In genomic region chr2:8544786-8545631, GRCh38 we compare ENCODE assay signal across 1 cellular context.
A peak's percentile ranks its signal among the peaks of the same experiment; 100 is the strongest.
TF ChIP-seq lines count a peak whose summit lies in the region.

No MANE protein-coding gene starts in this region.

TF ChIP-seq in K562, 482 proteins besides CTCF, POLR2A, EP300 and RAD21 (continued from another document and continues in another):
- TF ChIP-seq TAF1 (IDR thresholded peaks at IDR 0.05; ENCODE audit: control insufficient read depth, extremely low read depth, insufficient read depth, low read length, severe bottlenecking) (no peak), COPS2 (conservative IDR thresholded peaks at IDR 0.05) (no peak), HIVEP1 (CRISPR knock-in tag; IDR thresholded peaks at IDR 0.05) (no peak), TEAD4 (IDR thresholded peaks at IDR 0.05; ENCODE audit: low read length) (peak; percentile 51; the same call in 1 of the 2 replicates), TEAD4 (CRISPR knock-in tag; IDR thresholded peaks at IDR 0.05; ENCODE audit: borderline replicate concordance) (no peak), BRCA1 (IDR thresholded peaks at IDR 0.05) (no peak), BRCA1 (CRISPR knock-in tag; IDR thresholded peaks at IDR 0.05) (no peak), KDM1A (IDR thresholded peaks at IDR 0.05) (peak; percentile 40 to 65; a peak in 3 of 4 replicates), RERE (CRISPR knock-in tag; IDR thresholded peaks at IDR 0.05; ENCODE audit: borderline replicate concordance) (no peak), RFX7 (CRISPR knock-in tag; IDR thresholded peaks at IDR 0.05) (no peak), CAMTA2 (CRISPR knock-in tag; conservative IDR thresholded peaks at IDR 0.05) (0 out of 2 replicates have a peak, but pooled peaks have one; percentile 61), EGR1 (conservative IDR thresholded peaks at IDR 0.05) (peak; percentile 63), ELF4 (CRISPR knock-in tag; IDR thresholded peaks at IDR 0.05) (0 out of 2 replicates have a peak, but pooled peaks have one; percentile 19), TSC22D4 (tag; IDR thresholded peaks at IDR 0.05) (no peak), SMARCC2 (IDR thresholded peaks at IDR 0.05; ENCODE audit: low read depth) (peak; percentile 45; the same call in 1 of the 2 replicates), NCOA2 (IDR thresholded peaks at IDR 0.05; ENCODE audit: partially characterized antibody in 2 of 2) (no peak), FOXA3 (CRISPR knock-in tag; conservative IDR thresholded peaks at IDR 0.05 in 1 of 2, IDR thresholded peaks at IDR 0.05 in 1 of 2) (no peak), MEF2A (IDR thresholded peaks at IDR 0.05; ENCODE audit: control insufficient read depth, low read depth, low read length) (peak; percentile 69; the same call in 1 of the 2 replicates), PHF8 (IDR thresholded peaks at IDR 0.05; ENCODE audit: borderline replicate concordance, low read length) (no peak), MAZ (CRISPR knock-in tag; conservative IDR thresholded peaks at IDR 0.05 in 1 of 2, IDR thresholded peaks at IDR 0.05 in 1 of 2) (peak; percentile 55 to 65; a peak in 2 of 4 replicates), KLF16 (IDR thresholded peaks at IDR 0.05) (peak; percentile 69), CREB1 (IDR thresholded peaks at IDR 0.05) (no peak), CREB1 (CRISPR knock-in tag; IDR thresholded peaks at IDR 0.05) (peak; percentile 21; the same call in 1 of the 2 replicates), ZFPM2 (CRISPR knock-in tag; IDR thresholded peaks at IDR 0.05) (no peak), JUND (IDR thresholded peaks at IDR 0.05; ENCODE audit: borderline replicate concordance, low read depth, low read length) (peak; percentile 99), JUND (tag; IDR thresholded peaks at IDR 0.05; ENCODE audit: borderline replicate concordance, low read depth, low read length) (peak; percentile 97; the same call in 2 of the 3 replicates), PCBP1 (IDR thresholded peaks at IDR 0.05; ENCODE audit: low read depth, low read length, poor library complexity, severe bottlenecking) (no peak), CBFA2T3 (IDR thresholded peaks at IDR 0.05) (peak; percentile 79), SMAD4 (CRISPR knock-in tag; conservative IDR thresholded peaks at IDR 0.05) (peak; percentile 92), SMAD3 (CRISPR knock-in tag; conservative IDR thresholded peaks at IDR 0.05) (no peak), SNAPC5 (CRISPR knock-in tag; IDR thresholded peaks at IDR 0.05) (no peak), TAF9B (IDR thresholded peaks at IDR 0.05; ENCODE audit: partially characterized antibody) (peak; percentile 74), SUPT5H (IDR thresholded peaks at IDR 0.05) (no peak), ZNF134 (CRISPR knock-in tag; conservative IDR thresholded peaks at IDR 0.05) (no peak), ZNF311 (CRISPR knock-in tag; IDR thresholded peaks at IDR 0.05) (peak; percentile 12; the same call in 1 of the 2 replicates), JUNB (CRISPR knock-in tag; conservative IDR thresholded peaks at IDR 0.05) (peak; percentile 79), ZNF561 (CRISPR knock-in tag; conservative IDR thresholded peaks at IDR 0.05) (no peak), FOS (IDR thresholded peaks at IDR 0.05; ENCODE audit: extremely low read depth, insufficient read length) (no peak), JUN (IDR thresholded peaks at IDR 0.05; ENCODE audit: borderline replicate concordance, low read depth, low read length) (peak; percentile 90), JUN (CRISPR knock-in tag; IDR thresholded peaks at IDR 0.05; ENCODE audit: borderline replicate concordance) (peak; percentile 91; the same call in 1 of the 2 replicates), ZNF830 (CRISPR knock-in tag; IDR thresholded peaks at IDR 0.05) (no peak), TBL1XR1 (IDR thresholded peaks at IDR 0.05; ENCODE audit: low read length in 2 of 2) (peak in 1 of 2 experiments; percentile 51; a peak in 1 of 4 replicates), STAT5A (IDR thresholded peaks at IDR 0.05; ENCODE audit: borderline replicate concordance, low read length) (peak; percentile 90)
- TF ChIP-seq, protein P1, sequence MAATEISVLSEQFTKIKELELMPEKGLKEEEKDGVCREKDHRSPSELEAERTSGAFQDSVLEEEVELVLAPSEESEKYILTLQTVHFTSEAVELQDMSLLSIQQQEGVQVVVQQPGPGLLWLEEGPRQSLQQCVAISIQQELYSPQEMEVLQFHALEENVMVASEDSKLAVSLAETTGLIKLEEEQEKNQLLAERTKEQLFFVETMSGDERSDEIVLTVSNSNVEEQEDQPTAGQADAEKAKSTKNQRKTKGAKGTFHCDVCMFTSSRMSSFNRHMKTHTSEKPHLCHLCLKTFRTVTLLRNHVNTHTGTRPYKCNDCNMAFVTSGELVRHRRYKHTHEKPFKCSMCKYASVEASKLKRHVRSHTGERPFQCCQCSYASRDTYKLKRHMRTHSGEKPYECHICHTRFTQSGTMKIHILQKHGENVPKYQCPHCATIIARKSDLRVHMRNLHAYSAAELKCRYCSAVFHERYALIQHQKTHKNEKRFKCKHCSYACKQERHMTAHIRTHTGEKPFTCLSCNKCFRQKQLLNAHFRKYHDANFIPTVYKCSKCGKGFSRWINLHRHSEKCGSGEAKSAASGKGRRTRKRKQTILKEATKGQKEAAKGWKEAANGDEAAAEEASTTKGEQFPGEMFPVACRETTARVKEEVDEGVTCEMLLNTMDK (IDR thresholded peaks at IDR 0.05; ENCODE audit: borderline replicate concordance, insufficient read depth, low read depth, low read length, poor library complexity, severe bottlenecking) = peak; percentile 30
- TF ChIP-seq, protein P2, sequence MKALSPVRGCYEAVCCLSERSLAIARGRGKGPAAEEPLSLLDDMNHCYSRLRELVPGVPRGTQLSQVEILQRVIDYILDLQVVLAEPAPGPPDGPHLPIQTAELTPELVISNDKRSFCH (CRISPR knock-in tag; IDR thresholded peaks at IDR 0.05) = no peak
- TF ChIP-seq, protein P2 (tag; IDR thresholded peaks at IDR 0.05) = no peak
- TF ChIP-seq, protein P3, sequence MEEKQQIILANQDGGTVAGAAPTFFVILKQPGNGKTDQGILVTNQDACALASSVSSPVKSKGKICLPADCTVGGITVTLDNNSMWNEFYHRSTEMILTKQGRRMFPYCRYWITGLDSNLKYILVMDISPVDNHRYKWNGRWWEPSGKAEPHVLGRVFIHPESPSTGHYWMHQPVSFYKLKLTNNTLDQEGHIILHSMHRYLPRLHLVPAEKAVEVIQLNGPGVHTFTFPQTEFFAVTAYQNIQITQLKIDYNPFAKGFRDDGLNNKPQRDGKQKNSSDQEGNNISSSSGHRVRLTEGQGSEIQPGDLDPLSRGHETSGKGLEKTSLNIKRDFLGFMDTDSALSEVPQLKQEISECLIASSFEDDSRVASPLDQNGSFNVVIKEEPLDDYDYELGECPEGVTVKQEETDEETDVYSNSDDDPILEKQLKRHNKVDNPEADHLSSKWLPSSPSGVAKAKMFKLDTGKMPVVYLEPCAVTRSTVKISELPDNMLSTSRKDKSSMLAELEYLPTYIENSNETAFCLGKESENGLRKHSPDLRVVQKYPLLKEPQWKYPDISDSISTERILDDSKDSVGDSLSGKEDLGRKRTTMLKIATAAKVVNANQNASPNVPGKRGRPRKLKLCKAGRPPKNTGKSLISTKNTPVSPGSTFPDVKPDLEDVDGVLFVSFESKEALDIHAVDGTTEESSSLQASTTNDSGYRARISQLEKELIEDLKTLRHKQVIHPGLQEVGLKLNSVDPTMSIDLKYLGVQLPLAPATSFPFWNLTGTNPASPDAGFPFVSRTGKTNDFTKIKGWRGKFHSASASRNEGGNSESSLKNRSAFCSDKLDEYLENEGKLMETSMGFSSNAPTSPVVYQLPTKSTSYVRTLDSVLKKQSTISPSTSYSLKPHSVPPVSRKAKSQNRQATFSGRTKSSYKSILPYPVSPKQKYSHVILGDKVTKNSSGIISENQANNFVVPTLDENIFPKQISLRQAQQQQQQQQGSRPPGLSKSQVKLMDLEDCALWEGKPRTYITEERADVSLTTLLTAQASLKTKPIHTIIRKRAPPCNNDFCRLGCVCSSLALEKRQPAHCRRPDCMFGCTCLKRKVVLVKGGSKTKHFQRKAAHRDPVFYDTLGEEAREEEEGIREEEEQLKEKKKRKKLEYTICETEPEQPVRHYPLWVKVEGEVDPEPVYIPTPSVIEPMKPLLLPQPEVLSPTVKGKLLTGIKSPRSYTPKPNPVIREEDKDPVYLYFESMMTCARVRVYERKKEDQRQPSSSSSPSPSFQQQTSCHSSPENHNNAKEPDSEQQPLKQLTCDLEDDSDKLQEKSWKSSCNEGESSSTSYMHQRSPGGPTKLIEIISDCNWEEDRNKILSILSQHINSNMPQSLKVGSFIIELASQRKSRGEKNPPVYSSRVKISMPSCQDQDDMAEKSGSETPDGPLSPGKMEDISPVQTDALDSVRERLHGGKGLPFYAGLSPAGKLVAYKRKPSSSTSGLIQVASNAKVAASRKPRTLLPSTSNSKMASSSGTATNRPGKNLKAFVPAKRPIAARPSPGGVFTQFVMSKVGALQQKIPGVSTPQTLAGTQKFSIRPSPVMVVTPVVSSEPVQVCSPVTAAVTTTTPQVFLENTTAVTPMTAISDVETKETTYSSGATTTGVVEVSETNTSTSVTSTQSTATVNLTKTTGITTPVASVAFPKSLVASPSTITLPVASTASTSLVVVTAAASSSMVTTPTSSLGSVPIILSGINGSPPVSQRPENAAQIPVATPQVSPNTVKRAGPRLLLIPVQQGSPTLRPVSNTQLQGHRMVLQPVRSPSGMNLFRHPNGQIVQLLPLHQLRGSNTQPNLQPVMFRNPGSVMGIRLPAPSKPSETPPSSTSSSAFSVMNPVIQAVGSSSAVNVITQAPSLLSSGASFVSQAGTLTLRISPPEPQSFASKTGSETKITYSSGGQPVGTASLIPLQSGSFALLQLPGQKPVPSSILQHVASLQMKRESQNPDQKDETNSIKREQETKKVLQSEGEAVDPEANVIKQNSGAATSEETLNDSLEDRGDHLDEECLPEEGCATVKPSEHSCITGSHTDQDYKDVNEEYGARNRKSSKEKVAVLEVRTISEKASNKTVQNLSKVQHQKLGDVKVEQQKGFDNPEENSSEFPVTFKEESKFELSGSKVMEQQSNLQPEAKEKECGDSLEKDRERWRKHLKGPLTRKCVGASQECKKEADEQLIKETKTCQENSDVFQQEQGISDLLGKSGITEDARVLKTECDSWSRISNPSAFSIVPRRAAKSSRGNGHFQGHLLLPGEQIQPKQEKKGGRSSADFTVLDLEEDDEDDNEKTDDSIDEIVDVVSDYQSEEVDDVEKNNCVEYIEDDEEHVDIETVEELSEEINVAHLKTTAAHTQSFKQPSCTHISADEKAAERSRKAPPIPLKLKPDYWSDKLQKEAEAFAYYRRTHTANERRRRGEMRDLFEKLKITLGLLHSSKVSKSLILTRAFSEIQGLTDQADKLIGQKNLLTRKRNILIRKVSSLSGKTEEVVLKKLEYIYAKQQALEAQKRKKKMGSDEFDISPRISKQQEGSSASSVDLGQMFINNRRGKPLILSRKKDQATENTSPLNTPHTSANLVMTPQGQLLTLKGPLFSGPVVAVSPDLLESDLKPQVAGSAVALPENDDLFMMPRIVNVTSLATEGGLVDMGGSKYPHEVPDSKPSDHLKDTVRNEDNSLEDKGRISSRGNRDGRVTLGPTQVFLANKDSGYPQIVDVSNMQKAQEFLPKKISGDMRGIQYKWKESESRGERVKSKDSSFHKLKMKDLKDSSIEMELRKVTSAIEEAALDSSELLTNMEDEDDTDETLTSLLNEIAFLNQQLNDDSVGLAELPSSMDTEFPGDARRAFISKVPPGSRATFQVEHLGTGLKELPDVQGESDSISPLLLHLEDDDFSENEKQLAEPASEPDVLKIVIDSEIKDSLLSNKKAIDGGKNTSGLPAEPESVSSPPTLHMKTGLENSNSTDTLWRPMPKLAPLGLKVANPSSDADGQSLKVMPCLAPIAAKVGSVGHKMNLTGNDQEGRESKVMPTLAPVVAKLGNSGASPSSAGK (IDR thresholded peaks at IDR 0.05) = peak; percentile 49; the same call in 1 of the 2 replicates
- TF ChIP-seq, protein P4, sequence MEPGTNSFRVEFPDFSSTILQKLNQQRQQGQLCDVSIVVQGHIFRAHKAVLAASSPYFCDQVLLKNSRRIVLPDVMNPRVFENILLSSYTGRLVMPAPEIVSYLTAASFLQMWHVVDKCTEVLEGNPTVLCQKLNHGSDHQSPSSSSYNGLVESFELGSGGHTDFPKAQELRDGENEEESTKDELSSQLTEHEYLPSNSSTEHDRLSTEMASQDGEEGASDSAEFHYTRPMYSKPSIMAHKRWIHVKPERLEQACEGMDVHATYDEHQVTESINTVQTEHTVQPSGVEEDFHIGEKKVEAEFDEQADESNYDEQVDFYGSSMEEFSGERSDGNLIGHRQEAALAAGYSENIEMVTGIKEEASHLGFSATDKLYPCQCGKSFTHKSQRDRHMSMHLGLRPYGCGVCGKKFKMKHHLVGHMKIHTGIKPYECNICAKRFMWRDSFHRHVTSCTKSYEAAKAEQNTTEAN (CRISPR knock-in tag; IDR thresholded peaks at IDR 0.05) = no peak
